Comparison of ENCODE assay signal across 8 cellular contexts in genomic region chr2:172103471-172104292, GRCh38. TPM values are rescaled to one million over a fixed set of nuclear protein-coding genes. Genes with fewer than 3 reads are reported as not detected.
DNase-seq lines count a peak whose midpoint lies in the region; ATAC-seq, FAIRE-seq and TF ChIP-seq lines count a peak whose summit lies in the region.

No MANE protein-coding gene starts in this region.

- H3K9ac ChIP-seq in K562 (ENCODE audit: insufficient read depth in 1 of 2, low read depth in 2 of 2, low read length in 2 of 2) = peak overlapping the region in 1 of 2 experiments; percentile 64; a peak in 2 of 4 replicates
- no peak overlapping the region for H3K9ac ChIP-seq in iPS-18a (ENCODE audit: low read length)

- intact Hi-C loops in K562 (cut with micrococcal nuclease) = loop anchor here (1.0 to 10.0 kb wide), 6 partner anchors 103 to 529 kb away; partner anchors contain the start of gene HAT1

- TF ChIP-seq RAD21 in K562 (CRISPR knock-in tag; conservative IDR thresholded peaks at IDR 0.05 in 1 of 2, IDR thresholded peaks at IDR 0.05 in 1 of 2) = peak; percentile 100

- TF ChIP-seq CTCF in K562 (IDR thresholded peaks at IDR 0.05 in 2 of 3, conservative IDR thresholded peaks at IDR 0.05 in 1 of 3; ENCODE audit: insufficient read depth in 2 of 3, low read depth in 1 of 3, low read length in 3 of 3) = peak; percentile 97 to 99 (median 97)

- no peaks in the 10 kb centered on the region for H4K20me1 ChIP-seq in K562 (replicated peaks; ENCODE audit: control insufficient read depth, insufficient read depth, low read length)

- CTCF ChIA-PET in K562 (lab: Yijun Ruan, JAX; ENCODE audit: low intra/inter-chr PET ratio) = interaction anchor here (0.6 to 5.8 kb wide), 11 partner anchors 13 to 1417 kb away, joined by 3 to 74 read pairs (median 5); no protein-coding TSS in a partner anchor

- peak overlapping the region; percentile 63 for H3K4me3 ChIP-seq in K562
- peak overlapping the region; percentile 25 for H3K4me3 ChIP-seq in iPS-18a (ENCODE audit: low read length)

- 0 out of 2 replicates have a peak, but pooled peaks have one; percentile 33 for TF ChIP-seq EP300 in K562 (IDR thresholded peaks at IDR 0.05; ENCODE audit: low read length)

- no peak for TF ChIP-seq POLR2A in K562 (conservative IDR thresholded peaks at IDR 0.05)

- POLR2A ChIA-PET in K562 (lab: Yijun Ruan, JAX) = interaction anchor here (0.6 to 1.6 kb wide), 5 partner anchors 10 to 400 kb away, joined by 3 to 6 read pairs (median 4); no protein-coding TSS in a partner anchor

- H3K4me1 ChIP-seq in K562 (replicated peaks in 1 of 2; ENCODE audit: control insufficient read depth in 2 of 2, insufficient read depth in 2 of 2, low read length in 2 of 2) (peaks cover 11 to 69% of the 10 kb centered on the region in 2 experiments), iPS-18a (ENCODE audit: control insufficient read depth, low read depth, low read length) (peaks cover 20% of the 10 kb centered on the region)

- FAIRE-seq in K562 (lab: Jason Lieb, UNC) = peak; percentile 99

- no peaks in the 10 kb centered on the region for H3K27me3 ChIP-seq in K562 (ENCODE audit: control insufficient read depth in 2 of 2, insufficient read depth in 2 of 2, low read length in 2 of 2)
- peaks cover 98% of the 10 kb centered on the region for H3K27me3 ChIP-seq in iPS-18a (ENCODE audit: control insufficient read depth, insufficient read depth, low read length)

- 1% methylated on average over 25 of the region's 25 CpGs for WGBS in K562 (ENCODE audit: insufficient coverage, low coverage, missing lambda C conversion rate)

- H3K27ac ChIP-seq in K562 (ENCODE audit: extremely low read depth, low read depth, low read length) (no peak overlapping the region), iPS-18a (ENCODE audit: low read length) (no peak overlapping the region)

- in situ Hi-C loops in K562 (cut with MboI) = loop anchor here (25.0 kb wide), 1 partner anchor 1141 kb away; no protein-coding TSS in a partner anchor

- ATAC-seq in K562 = peak; percentile 74

- no peaks in the 10 kb centered on the region for H3K79me2 ChIP-seq in K562 (ENCODE audit: control insufficient read depth, insufficient read depth, low read length)

- peak overlapping the region; percentile 96 for H3K4me2 ChIP-seq in K562 (ENCODE audit: insufficient read depth, low read length)

- H3K36me3 ChIP-seq in K562 (ENCODE audit: control insufficient read depth, insufficient read depth, low read length) = no peaks in the 10 kb centered on the region
- no peaks in the 10 kb centered on the region for H3K36me3 ChIP-seq in iPS-18a (ENCODE audit: control insufficient read depth, low read depth, low read length)

- H3K9me3 ChIP-seq in K562 (replicated peaks; ENCODE audit: control insufficient read depth, insufficient read depth, low read depth, low read length) = no peaks in the 10 kb centered on the region
- H3K9me3 ChIP-seq in iPS-18a (ENCODE audit: control insufficient read depth, low read depth, low read length) = no peaks in the 10 kb centered on the region

- BruUV-seq in K562 (replicated peaks; lab: Mats Ljungman, UMichigan) = no TSS peak

- H3K9me1 ChIP-seq in K562 (ENCODE audit: control insufficient read depth, insufficient read depth, low read length) = no peaks in the 10 kb centered on the region

- H2AFZ ChIP-seq in K562 (ENCODE audit: low read depth, low read length) = peak overlapping the region; percentile 99

- DNase-seq in NCI-H1436 treated with DMSO at 0.1 percent for 48 hours (lab: John Stamatoyannopoulos, UW) (peak; percentile 17), NCI-H1436 (lab: John Stamatoyannopoulos, UW) (no peak), NCI-H1092 (lab: John Stamatoyannopoulos, UW) (peak; percentile 62), T-helper 9 cell (peak; percentile 67), K562 (ENCODE audit: extremely low read depth in 1 of 4, low spot score in 3 of 4) (peak; percentile 91 to 96 (median 92)), smooth muscle cell of the brain vasculature (ENCODE audit: low read depth, low spot score) (peak; percentile 77), cerebellum (ENCODE audit: low spot score) (no peak)

TF ChIP-seq in K562, 482 proteins besides CTCF, POLR2A, EP300 and RAD21 (continues in another document):
- TF ChIP-seq LEF1 (IDR thresholded peaks at IDR 0.05) (0 out of 2 replicates have a peak, but pooled peaks have one; percentile 21), NFIX (CRISPR knock-in tag; IDR thresholded peaks at IDR 0.05; ENCODE audit: low read depth) (no peak), BRF1 (IDR thresholded peaks at IDR 0.05; ENCODE audit: borderline replicate concordance, extremely low read depth, insufficient read length) (no peak), ZBTB17 (CRISPR knock-in tag; IDR thresholded peaks at IDR 0.05) (no peak), ZNF586 (CRISPR knock-in tag; conservative IDR thresholded peaks at IDR 0.05) (no peak), XRCC3 (IDR thresholded peaks at IDR 0.05) (no peak), HDAC1 (IDR thresholded peaks at IDR 0.05) (no peak)
- TF ChIP-seq, protein P1, sequence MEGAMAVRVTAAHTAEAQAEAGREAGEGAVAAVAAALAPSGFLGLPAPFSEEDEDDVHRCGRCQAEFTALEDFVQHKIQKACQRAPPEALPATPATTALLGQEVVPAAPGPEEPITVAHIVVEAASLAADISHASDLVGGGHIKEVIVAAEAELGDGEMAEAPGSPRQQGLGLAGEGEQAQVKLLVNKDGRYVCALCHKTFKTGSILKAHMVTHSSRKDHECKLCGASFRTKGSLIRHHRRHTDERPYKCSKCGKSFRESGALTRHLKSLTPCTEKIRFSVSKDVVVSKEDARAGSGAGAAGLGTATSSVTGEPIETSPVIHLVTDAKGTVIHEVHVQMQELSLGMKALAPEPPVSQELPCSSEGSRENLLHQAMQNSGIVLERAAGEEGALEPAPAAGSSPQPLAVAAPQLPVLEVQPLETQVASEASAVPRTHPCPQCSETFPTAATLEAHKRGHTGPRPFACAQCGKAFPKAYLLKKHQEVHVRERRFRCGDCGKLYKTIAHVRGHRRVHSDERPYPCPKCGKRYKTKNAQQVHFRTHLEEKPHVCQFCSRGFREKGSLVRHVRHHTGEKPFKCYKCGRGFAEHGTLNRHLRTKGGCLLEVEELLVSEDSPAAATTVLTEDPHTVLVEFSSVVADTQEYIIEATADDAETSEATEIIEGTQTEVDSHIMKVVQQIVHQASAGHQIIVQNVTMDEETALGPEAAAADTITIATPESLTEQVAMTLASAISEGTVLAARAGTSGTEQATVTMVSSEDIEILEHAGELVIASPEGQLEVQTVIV (CRISPR knock-in tag; IDR thresholded peaks at IDR 0.05; ENCODE audit: borderline replicate concordance) = no peak

RNA-seq across cellular contexts. Expression of gene DLX2, which starts 1.0 kb away (rescaled TPM):
- 0.76 and 1.6 TPM in 2 replicates for total RNA-seq in K562 (2011; cell fraction: chromatin; rRNA removed; ENCODE audit: low replicate concordance)
- 1.2 and 1.5 TPM in 2 replicates for total RNA-seq in K562 (2011; cell fraction: nucleolus; rRNA removed)
- 1.8 and 2.1 TPM in 2 replicates for total RNA-seq in K562 (2011; cell fraction: nucleoplasm; rRNA removed)
- total RNA-seq in K562 (2014; rRNA removed) (0.86 and 1.7 TPM in 2 replicates), K562 (2014; rRNA removed; fragmentation: Illumina TruSeq; extraction: Trizol) (0.15 and 0.29 TPM in 2 replicates), K562 (2015; rRNA removed; fragmentation: Illumina TruSeq; extraction: Trizol) (0.51 and 0.64 TPM in 2 replicates), K562 (2021) (3.6 and 4.3 TPM in 2 replicates), cerebellum (not detected)
- polyA plus RNA-seq in K562 (2011; rRNA removed) (0.14 and 0.31 TPM in 2 replicates), K562 (2014; fragmentation: Illumina TruSeq; extraction: Trizol) (1.4 and 2.0 TPM in 2 replicates), K562 (2014; fragmentation: Nextera tagmentation; extraction: Ambion mirVana) (1 to 10 TPM in 1 of 2 experiments, under 1 TPM in 1; 0.49 to 2.1 TPM), K562 (2014; rRNA removed) (2.0 and 2.9 TPM in 2 replicates)
- polyA plus RNA-seq in K562 (2011; cell fraction: cytosol; rRNA removed) = 0.13 and 0.67 TPM in 2 replicates
- polyA plus RNA-seq in K562 (2011; cell fraction: nucleus; rRNA removed) = 0.83 and 1.8 TPM in 2 replicates
- 2.1 and 9.9 TPM in 2 replicates for polyA plus RNA-seq in K562 (2012)
- not detected in 2 replicates for polyA minus RNA-seq in K562 (2011; rRNA and poly(A)+ RNA removed)
- polyA minus RNA-seq in K562 (2011; cell fraction: cytosol; rRNA and poly(A)+ RNA removed) = 0.48 and 1.0 TPM in 2 replicates
- polyA minus RNA-seq in K562 (2011; cell fraction: nucleus; rRNA and poly(A)+ RNA removed) = 0.44 and 0.54 TPM in 2 replicates

RNA-seq across cellular contexts. Expression of gene DLX1, which starts 18.4 kb away (rescaled TPM):
- total RNA-seq in K562 (2011; cell fraction: chromatin; rRNA removed; ENCODE audit: low replicate concordance) = 20.0 and 37.1 TPM in 2 replicates
- total RNA-seq in K562 (2011; cell fraction: nucleolus; rRNA removed) = 24.7 and 25.5 TPM in 2 replicates
- total RNA-seq in K562 (2011; cell fraction: nucleoplasm; rRNA removed) = 16.4 and 21.0 TPM in 2 replicates
- total RNA-seq in K562 (2014; rRNA removed) = 9.6 and 11.1 TPM in 2 replicates
- total RNA-seq in K562 (2014; rRNA removed; fragmentation: Illumina TruSeq; extraction: Trizol) = 5.4 and 6.3 TPM in 2 replicates
- 9.8 and 9.9 TPM in 2 replicates for total RNA-seq in K562 (2015; rRNA removed; fragmentation: Illumina TruSeq; extraction: Trizol)
- 16.1 and 19.0 TPM in 2 replicates for total RNA-seq in K562 (2021)
- polyA plus RNA-seq in K562 (2011; rRNA removed) = 8.0 and 13.5 TPM in 2 replicates
- polyA plus RNA-seq in K562 (2011; cell fraction: cytosol; rRNA removed) = 12.3 and 14.0 TPM in 2 replicates
- polyA plus RNA-seq in K562 (2011; cell fraction: nucleus; rRNA removed) = 69.1 and 75.6 TPM in 2 replicates
- 12.3 and 39.4 TPM in 2 replicates for polyA plus RNA-seq in K562 (2012)
- 13.6 and 15.6 TPM in 2 replicates for polyA plus RNA-seq in K562 (2014; fragmentation: Illumina TruSeq; extraction: Trizol)
- 1 to 10 TPM; 1.9 to 2.0 TPM for polyA plus RNA-seq in K562 (2014; fragmentation: Nextera tagmentation; extraction: Ambion mirVana)
- 26.2 and 26.5 TPM in 2 replicates for polyA plus RNA-seq in K562 (2014; rRNA removed)
- 2.3 and 4.3 TPM in 2 replicates for polyA minus RNA-seq in K562 (2011; rRNA and poly(A)+ RNA removed)
- polyA minus RNA-seq in K562 (2011; cell fraction: cytosol; rRNA and poly(A)+ RNA removed) = 4.1 and 9.0 TPM in 2 replicates
- 13.7 and 28.1 TPM in 2 replicates for polyA minus RNA-seq in K562 (2011; cell fraction: nucleus; rRNA and poly(A)+ RNA removed)
- total RNA-seq in cerebellum = not detected

Comparison
In these comparisons a context has a peak if more than half of its experiments do, and no peak if none do; other contexts are left out.
1. DNase-seq: peak in NCI-H1436 treated with DMSO at 0.1 percent for 48 hours (single experiment), NCI-H1092 (single experiment), T-helper 9 cell (single experiment), K562 (4 of 4) and smooth muscle cell of the brain vasculature (single experiment); none in NCI-H1436 (single experiment) and cerebellum (single experiment).